Comparison of ENCODE assay signal across 8 cellular contexts in genomic region chr17:38288217-38288827, GRCh38. TPM values are rescaled to one million over a fixed set of nuclear protein-coding genes. Genes with fewer than 3 reads are reported as not detected.
A peak's percentile ranks its signal among the peaks of the same experiment; 100 is the strongest.
DNase-seq lines count a peak whose midpoint lies in the region; ATAC-seq, FAIRE-seq and TF ChIP-seq lines count a peak whose summit lies in the region.
"Not testable (repeated sequence)": the region's sequence is repeated elsewhere in the genome, so short reads cannot be mapped to it uniquely, and the experiment has no call there.

No MANE protein-coding gene starts in this region.

- CTCF ChIA-PET in HEK293 (lab: Yijun Ruan, JAX) (interaction anchor here (0.7 kb wide), 1 partner anchor 620 kb away, joined by 3 read pairs; no protein-coding TSS in a partner anchor), MCF 10A (lab: Yijun Ruan, JAX) (interaction anchor here (0.6 to 0.7 kb wide), 2 partner anchors 470 to 638 kb away, joined by 3 to 5 read pairs; no protein-coding TSS in a partner anchor)

- TF ChIP-seq CTCF in D721Med (IDR thresholded peaks at IDR 0.05; ENCODE audit: insufficient read depth, missing control alignments) (peak; percentile 24), HEK293 (tag by site-specific recombination; IDR thresholded peaks at IDR 0.05) (0 out of 2 replicates have a peak, but pooled peaks have one; percentile 12), MCF 10A (IDR thresholded peaks at IDR 0.05; ENCODE audit: unreplicated experiment) (peak; percentile 24), type B pancreatic cell (conservative IDR thresholded peaks at IDR 0.05) (peak; percentile 60)

- not testable (repeated sequence) for H3K27me3 Mint-ChIP-seq in MCF 10A (ENCODE audit: insufficient read depth, unreplicated experiment); type B pancreatic cell

- ATAC-seq in Right ventricle myocardium superior (ENCODE audit: poor library complexity) = peak; percentile 65

- not testable (repeated sequence) for H3K27ac Mint-ChIP-seq in MCF 10A (ENCODE audit: low read depth, unreplicated experiment)
- H3K27ac Mint-ChIP-seq in type B pancreatic cell = peak overlapping the region; percentile 77

- H3K9me3 ChIP-seq in HEK293 (ENCODE audit: control insufficient read depth, insufficient read depth, low read depth, low read length) = not testable (repeated sequence)

- H3K4me1 ChIP-seq in HEK293 (ENCODE audit: control insufficient read depth, insufficient read depth, low read length) = not testable (repeated sequence)

- not testable (repeated sequence) for H3K9me3 Mint-ChIP-seq in MCF 10A (ENCODE audit: unreplicated experiment); type B pancreatic cell

- POLR2A ChIA-PET in HEK293 (lab: Yijun Ruan, JAX) = not testable (repeated sequence)
- POLR2A ChIA-PET in MCF 10A (lab: Yijun Ruan, JAX) = interaction anchor here (1.1 kb wide), 1 partner anchor 32 kb away, joined by 3 read pairs; no protein-coding TSS in a partner anchor

- H3K36me3 Mint-ChIP-seq in MCF 10A (ENCODE audit: insufficient read depth, unreplicated experiment); type B pancreatic cell: not testable (repeated sequence)

- DNase-seq in D721Med (ENCODE audit: insufficient read length, low spot score); Right ventricle myocardium superior; type B pancreatic cell (ENCODE audit: extremely low spot score, unreplicated experiment): not testable (repeated sequence)
- DNase-seq in NCI-H2081 (lab: John Stamatoyannopoulos, UW) (peak; percentile 6 to 31), SK-MEL-5 (ENCODE audit: low read depth, low spot score) (peak; percentile 31), MCF 10A (ENCODE audit: unreplicated experiment) (peak; percentile 38), mesenteric fat pad (ENCODE audit: low spot score) (peak; percentile 35)

- peaks cover 13% of the 10 kb centered on the region for H3K4me1 Mint-ChIP-seq in MCF 10A (ENCODE audit: insufficient read depth, unreplicated experiment)
- H3K4me1 Mint-ChIP-seq in type B pancreatic cell (ENCODE audit: unreplicated experiment) = not testable (repeated sequence)

- H3K36me3 ChIP-seq in HEK293 (ENCODE audit: control insufficient read depth in 2 of 2, insufficient read depth in 1 of 2, low read length in 2 of 2) = not testable (repeated sequence)

- H3K27ac ChIP-seq in HEK293 (ENCODE audit: extremely low read depth, low read depth, low read length) = not testable (repeated sequence)

- intact Hi-C loops in MCF 10A (cut with micrococcal nuclease); Right ventricle myocardium superior (cut with DNase I): not testable (repeated sequence)

- BruUV-seq in MCF 10A (replicated peaks; lab: Mats Ljungman, UMichigan) = not testable (repeated sequence)

- not testable (repeated sequence) for H3K4me3 Mint-ChIP-seq in MCF 10A (ENCODE audit: unreplicated experiment); type B pancreatic cell

- in situ Hi-C loops in SK-MEL-5 (cut with HindIII; ENCODE audit: low pct_unique_long_range_greater_than_20kb, low sequenced_read_pairs) = not testable (repeated sequence)

- not testable (repeated sequence) for FAIRE-seq in D721Med (lab: Jason Lieb, UNC)

- not testable (repeated sequence) for H3K4me3 ChIP-seq in HEK293 (ENCODE audit: low read depth, low read length)

TF ChIP-seq in HEK293, 187 proteins besides CTCF, POLR2A, EP300 and RAD21:
- peak; percentile 47 for TF ChIP-seq ZNF654 (tag by site-specific recombination; IDR thresholded peaks at IDR 0.05; ENCODE audit: low read depth)
TF ChIP-seq in HEK293: peak in this region for 1; not testable (repeated sequence) for 186.

RNA-seq across cellular contexts. Expression of gene MRPL45, which starts 8.6 kb away (rescaled TPM):
- total RNA-seq in SK-MEL-5 (2014; rRNA removed; shearing (Covaris generic)) = 75.9 and 80.0 TPM in 2 replicates
- 55.3 and 61.1 TPM in 2 replicates for polyA plus RNA-seq in SK-MEL-5 (2015; cell fraction: cytosol; rRNA removed)
- polyA plus RNA-seq in SK-MEL-5 (2015; cell fraction: nucleus; rRNA removed) = 21.1 and 21.3 TPM in 2 replicates
- total RNA-seq in MCF 10A (2022) (37.2 and 48.4 TPM in 2 replicates), Right ventricle myocardium superior (38.0 TPM), mesenteric fat pad (21.7 TPM), type B pancreatic cell (ENCODE audit: low replicate concordance) (37.3 and 47.1 TPM in 2 replicates)

RNA-seq across cellular contexts. Expression of gene GPR179, which starts 55.4 kb away (rescaled TPM):
- 0.05 and 0.11 TPM in 2 replicates for total RNA-seq in SK-MEL-5 (2014; rRNA removed; shearing (Covaris generic))
- polyA plus RNA-seq in SK-MEL-5 (2015; cell fraction: cytosol; rRNA removed) = 0.05 and 0.06 TPM in 2 replicates
- polyA plus RNA-seq in SK-MEL-5 (2015; cell fraction: nucleus; rRNA removed) = 0.18 TPM in 1 of 2 replicates, not detected in the other
- 0.09 and 0.37 TPM in 2 replicates for total RNA-seq in MCF 10A (2022)
- total RNA-seq in Right ventricle myocardium superior = 0.16 TPM
- total RNA-seq in mesenteric fat pad = not detected
- total RNA-seq in type B pancreatic cell (ENCODE audit: low replicate concordance) = 0.14 and 0.59 TPM in 2 replicates
